In the genomic region with DNA sequence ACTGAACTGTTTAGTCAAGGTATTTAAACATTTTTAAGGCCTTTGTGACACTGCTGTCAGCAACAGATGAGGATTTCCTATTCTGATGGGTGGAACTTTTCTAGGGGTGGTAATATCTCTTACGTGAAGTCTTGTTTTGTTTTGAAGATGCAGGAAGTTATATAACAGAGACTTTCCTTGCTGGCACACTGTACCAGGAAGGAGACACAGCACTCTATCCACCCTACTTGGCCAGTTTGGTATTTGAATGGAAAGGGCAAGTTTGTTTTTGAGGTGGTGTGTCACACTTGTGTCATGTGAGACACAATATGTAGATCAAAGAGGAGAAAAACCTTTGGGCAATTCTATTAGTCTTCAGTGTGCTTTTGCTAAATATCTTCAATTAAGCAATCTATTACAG, we compare ENCODE assay signal across 8 cellular contexts. TPM values are rescaled to one million over a fixed set of nuclear protein-coding genes. Genes with fewer than 3 reads are reported as not detected.
DNase-seq lines count a peak whose midpoint lies in the region; ATAC-seq, FAIRE-seq and TF ChIP-seq lines count a peak whose summit lies in the region.

No MANE protein-coding gene starts in this region.

- peak overlapping the region; percentile 65 to 75 for H3K4me3 Mint-ChIP-seq in activated T-cell treated with anti-CD3 and anti-CD28 coated beads, Interleukin-2, amount 50 U/mL, for 72 hours
- H3K4me3 Mint-ChIP-seq in naive B cell = peak overlapping the region in 1 of 8 donors; percentile 42

- H3K27me3 Mint-ChIP-seq in activated T-cell treated with anti-CD3 and anti-CD28 coated beads, Interleukin-2, amount 50 U/mL, for 72 hours (ENCODE audit: low read depth) = no peaks in the 10 kb centered on the region
- no peaks in the 10 kb centered on the region for H3K27me3 Mint-ChIP-seq in naive B cell

- H3K27ac Mint-ChIP-seq in activated T-cell treated with anti-CD3 and anti-CD28 coated beads, Interleukin-2, amount 50 U/mL, for 72 hours = peak overlapping the region; percentile 100
- H3K27ac Mint-ChIP-seq in naive B cell = peak overlapping the region in 4 of 6 donors; percentile 15 to 74 (median 44)

- peaks cover 0 to 4% of the 10 kb centered on the region in 2 donors for H3K36me3 Mint-ChIP-seq in activated T-cell treated with anti-CD3 and anti-CD28 coated beads, Interleukin-2, amount 50 U/mL, for 72 hours (ENCODE audit: insufficient read depth in 2 of 2)
- peaks cover 0 to 5% of the 10 kb centered on the region in 2 donors for H3K36me3 Mint-ChIP-seq in naive B cell

- peak; percentile 41 for ATAC-seq in HG02610 (IDR thresholded peaks at IDR 0.05; ENCODE audit: unreplicated experiment)
- peak; percentile 79 to 82 for ATAC-seq in activated T-cell treated with anti-CD3 and anti-CD28 coated beads, Interleukin-2, amount 50 U/mL, for 72 hours (replicated peaks in 1 of 2)
- ATAC-seq in naive B cell (ENCODE audit: low read depth in 2 of 2) = peak in 1 of 2 donors; percentile 21
- no peak for ATAC-seq in GM19328 (IDR thresholded peaks at IDR 0.05; ENCODE audit: unreplicated experiment)

- POLR2A ChIA-PET in RWPE1 (lab: Yijun Ruan, JAX; ENCODE audit: low non-redundant PET) = no interaction called here

- TF ChIP-seq CTCF in RWPE1 (conservative IDR thresholded peaks at IDR 0.05; ENCODE audit: low read depth) = no peak

- peak; percentile 36 for FAIRE-seq in GM18507 (lab: Jason Lieb, UNC)

- no peaks in the 10 kb centered on the region for H3K9me3 Mint-ChIP-seq in activated T-cell treated with anti-CD3 and anti-CD28 coated beads, Interleukin-2, amount 50 U/mL, for 72 hours
- no peaks in the 10 kb centered on the region for H3K9me3 Mint-ChIP-seq in naive B cell

- peaks cover 54% of the 10 kb centered on the region for H3K4me1 Mint-ChIP-seq in activated T-cell treated with anti-CD3 and anti-CD28 coated beads, Interleukin-2, amount 50 U/mL, for 72 hours (ENCODE audit: low read depth)
- H3K4me1 Mint-ChIP-seq in naive B cell = peaks cover 0 to 14% (median 0%) of the 10 kb centered on the region in 3 donors

- no peak overlapping the region for H3K27ac ChIP-seq in RWPE1

- CTCF ChIA-PET in RWPE1 (lab: Yijun Ruan, JAX) = interaction anchor here (0.6 kb wide), 1 partner anchor 518 kb away, joined by 5 read pairs; no protein-coding TSS in a partner anchor

- DNase-seq in GM18507 (ENCODE audit: extremely low spot score, insufficient read length, low read depth) = no peak
- peak; percentile 28 to 40 for DNase-seq in activated T-cell treated with anti-CD3 and anti-CD28 coated beads, Interleukin-2, amount 50 U/mL, for 72 hours
- no peak for DNase-seq in naive B cell
- DNase-seq in NCI-H2196 (lab: John Stamatoyannopoulos, UW; ENCODE audit: unreplicated experiment) = no peak
- no peak for DNase-seq in LoVo (ENCODE audit: low spot score)
- DNase-seq in RWPE1 (ENCODE audit: low spot score) = no peak

RNA-seq across cellular contexts. Expression of a gene that starts 51.6 kb away (rescaled TPM):
- total RNA-seq in activated T-cell treated with anti-CD3 and anti-CD28 coated beads, Interleukin-2, amount 50 U/mL, for 72 hours = 10 to 100 TPM; 81.6 to 84.3 TPM
- 10 to 100 TPM; 16.8 to 41.2 (median 29.3) TPM for polyA plus RNA-seq in naive B cell (ENCODE audit: low read depth in 6 of 6)

RNA-seq across cellular contexts. Expression of a gene that starts 56.0 kb away (rescaled TPM):
- 10 to 100 TPM; 44.4 to 57.2 TPM for total RNA-seq in activated T-cell treated with anti-CD3 and anti-CD28 coated beads, Interleukin-2, amount 50 U/mL, for 72 hours
- 10 to 100 TPM in 5 of 6 donors, 1 to 10 TPM in 1; 6.0 to 23.8 (median 12.4) TPM for polyA plus RNA-seq in naive B cell (ENCODE audit: low read depth in 6 of 6)

Comparison
In these comparisons a context has a peak if more than half of its experiments do, and no peak if none do; other contexts are left out.
1. DNase-seq: peak in activated T-cell treated with anti-CD3 and anti-CD28 coated beads, Interleukin-2, amount 50 U/mL, for 72 hours (2 of 2); none in GM18507 (single experiment), naive B cell (single experiment), NCI-H2196 (single experiment), LoVo (single experiment) and RWPE1 (single experiment).